2 cellular contexts compared by ENCODE assay signal in the genomic region with DNA sequence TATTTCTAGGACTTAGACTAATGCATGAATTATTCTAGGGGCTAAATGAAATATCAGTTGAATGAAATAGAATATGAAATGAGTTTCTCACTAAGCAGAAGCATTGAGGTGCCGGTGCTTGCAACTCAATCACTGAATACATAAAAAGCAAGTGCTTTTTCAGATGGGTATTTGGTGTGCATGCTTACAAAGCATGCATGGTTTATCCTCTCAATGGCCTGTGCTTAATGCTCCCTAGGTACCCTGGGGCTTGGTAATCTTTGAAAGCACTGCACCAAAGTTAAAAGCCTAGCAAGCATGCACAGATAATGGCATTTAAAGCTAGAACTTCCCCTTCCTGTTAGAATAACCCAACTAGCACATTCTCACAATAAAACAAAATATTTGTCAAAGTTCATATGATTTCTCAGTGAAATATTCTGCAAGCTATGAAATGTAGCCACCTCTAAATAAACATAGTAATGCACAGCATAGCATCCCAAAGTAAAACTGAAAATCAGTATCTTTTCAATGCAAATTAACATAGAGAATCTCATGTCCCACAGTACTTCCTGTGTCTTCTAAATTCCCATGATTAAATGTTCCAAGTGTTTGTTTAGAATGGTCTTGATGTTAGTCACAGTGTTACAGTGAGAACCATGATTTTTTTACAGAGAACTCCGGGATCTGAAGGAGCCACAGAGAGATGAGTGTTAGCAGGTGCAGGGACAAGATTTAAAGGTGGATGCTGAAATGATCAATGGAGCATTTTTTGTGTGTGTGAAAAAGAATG.
TF ChIP-seq lines count a peak whose summit lies in the region.

No MANE protein-coding gene starts in this region.

TF ChIP-seq in IMR-90, 13 proteins besides CTCF, POLR2A, EP300 and RAD21:
- TF ChIP-seq FOS (IDR thresholded peaks at IDR 0.05; ENCODE audit: low read depth, low read length) (peak; percentile 29; the same call in 1 of the 2 replicates), BHLHE40 (IDR thresholded peaks at IDR 0.05; ENCODE audit: low read depth, low read length) (no peak)

TF ChIP-seq in GM12878, 131 proteins besides CTCF, POLR2A, EP300 and RAD21:
- TF ChIP-seq KAT2A (conservative IDR thresholded peaks at IDR 0.05; ENCODE audit: control insufficient read depth, low read depth, low read length) (no peak), NFIC (IDR thresholded peaks at IDR 0.05; ENCODE audit: low read depth, low read length) (no peak)
